Comparison of ENCODE assay signal across 8 cellular contexts in genomic region chr9:86102626-86103025, GRCh38.
"Had no signal": no experiment of that assay in that cellular context is flagged by ENCODE, and none has a peak within 500 bp of the region (broad histone marks: within the 10 kb centered on the region; RNA-seq: fewer than 3 reads in every experiment).

No MANE protein-coding gene starts in this region.

- H2AFZ ChIP-seq: GM23248 had no signal

- H3K9ac ChIP-seq: GM23248 had no signal

- H3K36me3 ChIP-seq: HAP-1 had no signal

- H3K27ac ChIP-seq: GM23248 had no signal

- H3K9me3 ChIP-seq: HAP-1 had no signal

- DNase-seq: GM23248, GOT3, H7, HFFc6, KBM-7 had no signal

- FAIRE-seq: HTR-8/SVneo had no signal

- H3K4me3 ChIP-seq: GM23248, HAP-1 had no signal

- ATAC-seq: HCT116 had no signal
